11 cellular contexts compared by ENCODE assay signal in the genomic region with DNA sequence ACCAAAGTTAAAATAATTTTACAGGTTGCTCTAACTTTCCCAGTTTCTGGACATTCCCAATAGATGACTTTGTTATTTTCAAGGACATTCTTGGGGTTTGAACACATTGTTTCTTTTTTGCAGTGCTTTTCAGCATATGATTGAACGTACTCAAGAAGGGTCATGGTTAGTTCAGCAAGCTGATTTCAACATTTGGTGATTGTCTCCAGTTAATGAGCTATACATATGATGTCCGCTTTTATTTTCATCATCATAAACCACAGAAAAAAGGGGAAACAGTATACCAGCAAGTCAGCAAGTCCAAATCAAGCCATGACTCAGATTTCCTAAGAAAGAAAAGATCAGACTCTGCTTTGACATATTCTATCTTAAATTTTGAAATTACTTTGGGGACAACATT.
DNase-seq lines count a peak whose midpoint lies in the region; ATAC-seq and TF ChIP-seq lines count a peak whose summit lies in the region.
"Had no signal": no experiment of that assay in that cellular context is flagged by ENCODE, and none has a peak within 500 bp of the region (broad histone marks: within the 10 kb centered on the region; RNA-seq: fewer than 3 reads in every experiment).

No MANE protein-coding gene starts in this region.

- peak overlapping the region in 2 of 59 donors; percentile 19 to 29 for H3K27ac ChIP-seq in dorsolateral prefrontal cortex

- TF ChIP-seq CTCF in choroid plexus epithelial cell (conservative IDR thresholded peaks at IDR 0.05; ENCODE audit: low read depth, low read length), result no peak
- TF ChIP-seq CTCF in natural killer cell (IDR thresholded peaks at IDR 0.05), result no peak
- TF ChIP-seq CTCF in dorsolateral prefrontal cortex (IDR thresholded peaks at IDR 0.05 in 54 of 56, conservative IDR thresholded peaks at IDR 0.05 in 2 of 56; ENCODE audit: low read depth in 1 of 56, partially characterized antibody in 56 of 56), result no peak

- peaks cover 0 to 3% of the 10 kb centered on the region in 2 donors for H3K9me3 Mint-ChIP-seq in natural killer cell

- peaks cover 6% of the 10 kb centered on the region for H3K36me3 Mint-ChIP-seq in natural killer cell

- no peak overlapping the region for H3K4me3 Mint-ChIP-seq in natural killer cell
- H3K4me3 Mint-ChIP-seq: endodermal cell had no signal

- peaks cover 36 to 38% of the 10 kb centered on the region in 2 donors for H3K4me1 Mint-ChIP-seq in natural killer cell
- H3K4me1 Mint-ChIP-seq: endodermal cell had no signal

- H3K27ac Mint-ChIP-seq in natural killer cell, result peak overlapping the region; percentile 66 to 75
- H3K27ac Mint-ChIP-seq: endodermal cell had no signal

- DNase-seq in NOMO-1 treated with dmso at 0.1 percent for 144 hours (lab: John Stamatoyannopoulos, UW; ENCODE audit: unreplicated experiment) (peak; percentile 76), choroid plexus epithelial cell (ENCODE audit: low read depth) (peak; percentile 74), natural killer cell (no peak), AG20443 (ENCODE audit: low spot score) (no peak), T-helper 1 cell (no peak), dorsolateral prefrontal cortex (no peak), T1000 (lab: John Stamatoyannopoulos, UW) (no peak)
- DNase-seq: endodermal cell, left cardiac atrium, NCI-H526 treated with DMSO at 0.1 percent for 48 hours had no signal

- peak; percentile 53 for ATAC-seq in GM18511 (IDR thresholded peaks at IDR 0.05; ENCODE audit: unreplicated experiment)
- ATAC-seq in natural killer cell, result peak in 2 of 3 donors; percentile 32 to 83

- no peak overlapping the region for H3K4me3 ChIP-seq in choroid plexus epithelial cell (ENCODE audit: low read depth, low read length)
- H3K4me3 ChIP-seq in dorsolateral prefrontal cortex, result no peak overlapping the region

- H3K27me3 ChIP-seq in dorsolateral prefrontal cortex, result no peaks in the 10 kb centered on the region

- H3K27me3 Mint-ChIP-seq in natural killer cell (ENCODE audit: low read depth in 2 of 2), result no peaks in the 10 kb centered on the region

- intact Hi-C loops in natural killer cell (cut with micrococcal nuclease) (no loop called here), dorsolateral prefrontal cortex (cut with DNase I) (no loop called here)

Comparison
In these comparisons a context has a peak if more than half of its experiments do, and no peak if none do; other contexts are left out.
1. DNase-seq: peak in NOMO-1 treated with dmso at 0.1 percent for 144 hours (single experiment) and choroid plexus epithelial cell (single experiment); none in natural killer cell (single experiment), AG20443 (single experiment), T-helper 1 cell (0 of 5), dorsolateral prefrontal cortex (0 of 10) and T1000 (single experiment).